ENCODE assay signal across 15 cellular contexts in genomic region chr17:918102-918740, GRCh38.
DNase-seq lines count a peak whose midpoint lies in the region; ATAC-seq and TF ChIP-seq lines count a peak whose summit lies in the region.
"Had no signal": no experiment of that assay in that cellular context is flagged by ENCODE, and none has a peak within 500 bp of the region (broad histone marks: within the 10 kb centered on the region; RNA-seq: fewer than 3 reads in every experiment).

No MANE protein-coding gene starts in this region.

- no peaks in the 10 kb centered on the region for H3K27me3 ChIP-seq in heart left ventricle

- H3K27ac Mint-ChIP-seq in glutamatergic neuron (ENCODE audit: unreplicated experiment) (peak overlapping the region; percentile 89), osteocyte (ENCODE audit: unreplicated experiment) (peak overlapping the region; percentile 81)
- no peak overlapping the region for H3K27ac Mint-ChIP-seq in activated CD4-positive, alpha-beta T cell treated with anti-CD3 and anti-CD28 coated beads for 36 hours
- H3K27ac Mint-ChIP-seq: stimulated activated naive CD8-positive, alpha-beta T cell treated with anti-CD3 and anti-CD28 coated beads, Interleukin-15, Interleukin-2, amounts not matched to agents 100 ng/mL and 50 ng/mL, for 24 hours; T-helper 2 cell treated with Interferon-gamma antibody and Interleukin-4, amounts not matched to agents 5 μg/mL and 100 μg/mL, for 36 hours had no signal

- H3K4me1 ChIP-seq in heart left ventricle: peaks cover 0 to 32% (median 19%) of the 10 kb centered on the region in 12 donors

- H3K36me3 Mint-ChIP-seq in glutamatergic neuron (ENCODE audit: unreplicated experiment): peaks cover 20% of the 10 kb centered on the region
- peaks cover 18% of the 10 kb centered on the region for H3K36me3 Mint-ChIP-seq in osteocyte (ENCODE audit: unreplicated experiment)
- no peaks in the 10 kb centered on the region for H3K36me3 Mint-ChIP-seq in activated CD4-positive, alpha-beta T cell treated with anti-CD3 and anti-CD28 coated beads for 36 hours (ENCODE audit: low read depth)

- intact Hi-C loops in heart left ventricle (cut with DNase I): loop anchor here in 3 of 10 donors (5.0 to 10.0 kb wide), 3 partner anchors 36 to 59 kb away; partner anchors contain the start of gene NXN (in 2 of the 3)
- intact Hi-C loops in cardiac septum (cut with DNase I): loop anchor here (5.0 to 10.0 kb wide), 3 partner anchors 36 to 71 kb away; partner anchors contain the start of gene NXN
- intact Hi-C loops in activated CD4-positive, alpha-beta T cell treated with anti-CD3 and anti-CD28 coated beads for 36 hours (cut with DNase I, micrococcal nuclease): no loop called here

- H3K9me3 Mint-ChIP-seq in glutamatergic neuron (ENCODE audit: unreplicated experiment) (peaks cover 19% of the 10 kb centered on the region), osteocyte (ENCODE audit: unreplicated experiment) (no peaks in the 10 kb centered on the region)
- H3K9me3 Mint-ChIP-seq in activated CD4-positive, alpha-beta T cell treated with anti-CD3 and anti-CD28 coated beads for 36 hours (ENCODE audit: low read depth): no peaks in the 10 kb centered on the region
- H3K9me3 Mint-ChIP-seq: stimulated activated naive CD8-positive, alpha-beta T cell treated with anti-CD3 and anti-CD28 coated beads, Interleukin-15, Interleukin-2, amounts not matched to agents 100 ng/mL and 50 ng/mL, for 24 hours; T-helper 2 cell treated with Interferon-gamma antibody and Interleukin-4, amounts not matched to agents 5 μg/mL and 100 μg/mL, for 36 hours had no signal

- POLR2A ChIA-PET in activated CD4-positive, alpha-beta T cell treated with anti-CD3 and anti-CD28 coated beads for 36 hours (lab: Charles Lee): no interaction called here

- CTCF ChIA-PET in activated CD4-positive, alpha-beta T cell treated with anti-CD3 and anti-CD28 coated beads for 36 hours (lab: Charles Lee): no interaction called here

- ATAC-seq in heart left ventricle (peak in 3 of 4 donors; percentile 4 to 47 (median 40)), HG02678 (IDR thresholded peaks at IDR 0.05; ENCODE audit: unreplicated experiment) (no peak), HG03521 (IDR thresholded peaks at IDR 0.05; ENCODE audit: unreplicated experiment) (no peak)
- no peak for ATAC-seq in activated CD4-positive, alpha-beta T cell treated with anti-CD3 and anti-CD28 coated beads for 36 hours
- ATAC-seq: mucosa of descending colon had no signal

- H3K27me3 Mint-ChIP-seq in glutamatergic neuron (ENCODE audit: unreplicated experiment): peaks cover 17% of the 10 kb centered on the region
- H3K27me3 Mint-ChIP-seq in osteocyte (ENCODE audit: unreplicated experiment): no peaks in the 10 kb centered on the region
- H3K27me3 Mint-ChIP-seq in activated CD4-positive, alpha-beta T cell treated with anti-CD3 and anti-CD28 coated beads for 36 hours: peaks cover 4% of the 10 kb centered on the region

- no peaks in the 10 kb centered on the region for H3K36me3 ChIP-seq in heart left ventricle

- H3K9me3 ChIP-seq in heart left ventricle: no peaks in the 10 kb centered on the region
- H3K9me3 ChIP-seq: mucosa of descending colon had no signal

- 68 to 76% (median 69%) methylated on average over 26 of the region's 26 CpGs for WGBS in heart left ventricle, 4 donors

- TF ChIP-seq CTCF in heart left ventricle (IDR thresholded peaks at IDR 0.05) (no peak), glutamatergic neuron (IDR thresholded peaks at IDR 0.05; ENCODE audit: partially characterized antibody, unreplicated experiment) (no peak), osteocyte (IDR thresholded peaks at IDR 0.05) (no peak)

- H3K4me3 Mint-ChIP-seq in glutamatergic neuron (ENCODE audit: unreplicated experiment) (no peak overlapping the region), osteocyte (ENCODE audit: unreplicated experiment) (no peak overlapping the region)
- no peak overlapping the region for H3K4me3 Mint-ChIP-seq in activated CD4-positive, alpha-beta T cell treated with anti-CD3 and anti-CD28 coated beads for 36 hours
- H3K4me3 Mint-ChIP-seq: stimulated activated naive CD8-positive, alpha-beta T cell treated with anti-CD3 and anti-CD28 coated beads, Interleukin-15, Interleukin-2, amounts not matched to agents 100 ng/mL and 50 ng/mL, for 24 hours; T-helper 2 cell treated with Interferon-gamma antibody and Interleukin-4, amounts not matched to agents 5 μg/mL and 100 μg/mL, for 36 hours had no signal

- peak in 2 of 5 donors; percentile 26 to 37 for DNase-seq in heart left ventricle
- no peak for DNase-seq in cardiac septum (ENCODE audit: low spot score)
- DNase-seq in glutamatergic neuron: no peak
- DNase-seq in osteocyte (ENCODE audit: extremely low spot score, unreplicated experiment): no peak
- no peak for DNase-seq in activated CD4-positive, alpha-beta T cell treated with anti-CD3 and anti-CD28 coated beads for 36 hours
- no peak for DNase-seq in activated effector memory CD4-positive, alpha-beta T cell treated with Interleukin-2 at 50 U/mL for 16 hours
- DNase-seq: Calu3, hypothalamus, NCI-H69, RPMI8226 had no signal

- H3K4me1 Mint-ChIP-seq in glutamatergic neuron (ENCODE audit: low read depth, unreplicated experiment) (peaks cover 25% of the 10 kb centered on the region), osteocyte (ENCODE audit: unreplicated experiment) (peaks cover 43% of the 10 kb centered on the region)
- no peaks in the 10 kb centered on the region for H3K4me1 Mint-ChIP-seq in activated CD4-positive, alpha-beta T cell treated with anti-CD3 and anti-CD28 coated beads for 36 hours

- TF ChIP-seq POLR2A in heart left ventricle (IDR thresholded peaks at IDR 0.05): no peak

- H3K27ac ChIP-seq in heart left ventricle: peak overlapping the region; percentile 35 to 90 (median 75)

- H3K4me3 ChIP-seq in heart left ventricle: peak overlapping the region in 5 of 12 donors; percentile 11 to 23 (median 15)
- H3K4me3 ChIP-seq: mucosa of descending colon had no signal

Comparison
In these comparisons a context has a peak if more than half of its experiments do, and no peak if none do; other contexts are left out.
1. ATAC-seq: peak in heart left ventricle (3 of 4); none in HG02678 (single experiment), activated CD4-positive, alpha-beta T cell treated with anti-CD3 and anti-CD28 coated beads for 36 hours (single experiment) and HG03521 (single experiment).